ENCODE assay signal across 28 cellular contexts in genomic region chr7:27091936-27092752, GRCh38.
DNase-seq lines count a peak whose midpoint lies in the region; ATAC-seq lines count a peak whose summit lies in the region.
"Had no signal": no experiment of that assay in that cellular context is flagged by ENCODE, and none has a peak within 500 bp of the region (broad histone marks: within the 10 kb centered on the region; RNA-seq: fewer than 3 reads in every experiment).

No MANE protein-coding gene starts in this region.

- ATAC-seq in HG02678 (IDR thresholded peaks at IDR 0.05; ENCODE audit: unreplicated experiment) = no peak
- ATAC-seq: effector memory CD8-positive, alpha-beta T cell; heart left ventricle; left lobe of liver; naive thymus-derived CD8-positive, alpha-beta T cell; pancreas; right lobe of liver; SK-N-SH treated with all-trans-retinoic acid at 6 μM for 48 hours had no signal

- DNase-seq in NCI-H1092 treated with DMSO at 0.1 percent for 48 hours (lab: John Stamatoyannopoulos, UW) (peak; percentile 45), NCI-H1092 (lab: John Stamatoyannopoulos, UW) (no peak), MV-4-11 (lab: John Stamatoyannopoulos, UW) (peak; percentile 16), iPS-NIHi7 (ENCODE audit: extremely low spot score) (peak; percentile 52), retina (peak; percentile 47), cerebellar nuclear complex (lab: John Stamatoyannopoulos, UW) (no peak), HK-2 (ENCODE audit: unreplicated experiment) (no peak)
- DNase-seq: activated CD4-positive, alpha-beta T cell treated with anti-CD3 and anti-CD28 coated beads, Interleukin-2, amount 10 ng/mL, durations not matched to agents 24 days and 14 days; activated gamma-delta T cell; activated naive CD8-positive, alpha-beta T cell treated with anti-CD3 and anti-CD28 coated beads, Interleukin-2, amount 10 ng/mL, durations not matched to agents 7 days and 5 days; activated T-cell treated with anti-CD3 and anti-CD28 coated beads, Interleukin-2, amount 50 U/mL, for 24 hours; CD4-positive, CD25-positive, alpha-beta regulatory T cell; cortex of kidney; effector memory CD8-positive, alpha-beta T cell; foreskin fibroblast; GF-D8; heart left ventricle; MG63; naive thymus-derived CD8-positive, alpha-beta T cell; NCI-H1417 treated with DMSO at 0.1 percent for 48 hours; NCI-H2081 treated with DMSO at 0.1 percent for 48 hours; pancreas; right lobe of liver; stimulated activated CD4-positive, alpha-beta T cell treated with anti-CD3 and anti-CD28 coated beads, Interleukin-2, amount 100 ng/mL, for 48 hours; transverse colon had no signal

Comparison
In these comparisons a context has a peak if more than half of its experiments do, and no peak if none do; other contexts are left out.
1. DNase-seq: peak in NCI-H1092 treated with DMSO at 0.1 percent for 48 hours (single experiment), MV-4-11 (single experiment), iPS-NIHi7 (single experiment) and retina (single experiment); none in NCI-H1092 (single experiment), cerebellar nuclear complex (0 of 2) and HK-2 (single experiment).